Comparison of ENCODE assay signal across 1 cellular context in genomic region chr1:207004931-207005830, GRCh38.
TF ChIP-seq lines count a peak whose summit lies in the region.

No MANE protein-coding gene starts in this region.

TF ChIP-seq in HEK293, 187 proteins besides CTCF, POLR2A, EP300 and RAD21 (continued from another document):
- TF ChIP-seq ZBTB11 (tag by site-specific recombination; conservative IDR thresholded peaks at IDR 0.05; ENCODE audit: low read depth) (no peak), KLF17 (tag by site-specific recombination; IDR thresholded peaks at IDR 0.05) (no peak), ZNF670 (tag by site-specific recombination; IDR thresholded peaks at IDR 0.05; ENCODE audit: low read depth) (no peak), AEBP2 (tag by site-specific recombination; IDR thresholded peaks at IDR 0.05; ENCODE audit: borderline replicate concordance) (no peak), SCRT2 (tag by site-specific recombination; IDR thresholded peaks at IDR 0.05) (no peak), GFI1B (tag by site-specific recombination; IDR thresholded peaks at IDR 0.05) (no peak), ZNF155 (tag by site-specific recombination; IDR thresholded peaks at IDR 0.05) (no peak), ZNF433 (tag by site-specific recombination; IDR thresholded peaks at IDR 0.05; ENCODE audit: low read depth) (no peak), ZNF416 (tag by site-specific recombination; IDR thresholded peaks at IDR 0.05) (no peak), ZNF514 (tag by site-specific recombination; IDR thresholded peaks at IDR 0.05) (no peak), ZNF2 (tag by site-specific recombination; IDR thresholded peaks at IDR 0.05) (peak; percentile 89), IKZF3 (tag by site-specific recombination; IDR thresholded peaks at IDR 0.05) (peak; percentile 81), ZNF426 (tag by site-specific recombination; IDR thresholded peaks at IDR 0.05) (no peak), PRDM1 (tag by site-specific recombination; IDR thresholded peaks at IDR 0.05) (peak; percentile 95), ZNF558 (tag by site-specific recombination; IDR thresholded peaks at IDR 0.05) (no peak), ZNF529 (tag by site-specific recombination; IDR thresholded peaks at IDR 0.05; ENCODE audit: insufficient replicate concordance) (no peak), ZNF350 (tag by site-specific recombination; IDR thresholded peaks at IDR 0.05) (no peak), ZNF366 (tag by site-specific recombination; conservative IDR thresholded peaks at IDR 0.05) (0 out of 2 replicates have a peak, but pooled peaks have one; percentile 38), ZNF560 (tag by site-specific recombination; IDR thresholded peaks at IDR 0.05; ENCODE audit: borderline replicate concordance) (no peak), SETDB1 (IDR thresholded peaks at IDR 0.05; ENCODE audit: insufficient read length, low read length) (no peak), ZBTB17 (tag by site-specific recombination; IDR thresholded peaks at IDR 0.05) (peak; percentile 63), ZNF530 (tag by site-specific recombination; IDR thresholded peaks at IDR 0.05; ENCODE audit: low read depth) (no peak), ZNF157 (tag by site-specific recombination; IDR thresholded peaks at IDR 0.05) (no peak), ZNF830 (tag by site-specific recombination; IDR thresholded peaks at IDR 0.05; ENCODE audit: low read depth) (no peak), ZNF580 (tag by site-specific recombination; IDR thresholded peaks at IDR 0.05) (no peak), ZNF518A (tag by site-specific recombination; conservative IDR thresholded peaks at IDR 0.05; ENCODE audit: low read depth) (no peak), ZNF654 (tag by site-specific recombination; IDR thresholded peaks at IDR 0.05; ENCODE audit: low read depth) (peak; percentile 56), ZNF18 (tag by site-specific recombination; IDR thresholded peaks at IDR 0.05) (no peak), ZNF394 (tag by site-specific recombination; IDR thresholded peaks at IDR 0.05; ENCODE audit: borderline replicate concordance) (no peak), ZNF24 (tag by site-specific recombination; IDR thresholded peaks at IDR 0.05) (no peak), ZFHX2 (tag by site-specific recombination; conservative IDR thresholded peaks at IDR 0.05) (no peak), ZNF48 (tag by site-specific recombination; IDR thresholded peaks at IDR 0.05) (no peak), ZNF341 (tag by site-specific recombination; IDR thresholded peaks at IDR 0.05; ENCODE audit: low read depth) (no peak), PRDM10 (tag by site-specific recombination; IDR thresholded peaks at IDR 0.05) (no peak), ZNF521 (tag by site-specific recombination; IDR thresholded peaks at IDR 0.05) (no peak), ZSCAN16 (tag by site-specific recombination; IDR thresholded peaks at IDR 0.05) (no peak)
TF ChIP-seq in HEK293: peak in this region for 6.
